8 cellular contexts compared by ENCODE assay signal in the genomic region with DNA sequence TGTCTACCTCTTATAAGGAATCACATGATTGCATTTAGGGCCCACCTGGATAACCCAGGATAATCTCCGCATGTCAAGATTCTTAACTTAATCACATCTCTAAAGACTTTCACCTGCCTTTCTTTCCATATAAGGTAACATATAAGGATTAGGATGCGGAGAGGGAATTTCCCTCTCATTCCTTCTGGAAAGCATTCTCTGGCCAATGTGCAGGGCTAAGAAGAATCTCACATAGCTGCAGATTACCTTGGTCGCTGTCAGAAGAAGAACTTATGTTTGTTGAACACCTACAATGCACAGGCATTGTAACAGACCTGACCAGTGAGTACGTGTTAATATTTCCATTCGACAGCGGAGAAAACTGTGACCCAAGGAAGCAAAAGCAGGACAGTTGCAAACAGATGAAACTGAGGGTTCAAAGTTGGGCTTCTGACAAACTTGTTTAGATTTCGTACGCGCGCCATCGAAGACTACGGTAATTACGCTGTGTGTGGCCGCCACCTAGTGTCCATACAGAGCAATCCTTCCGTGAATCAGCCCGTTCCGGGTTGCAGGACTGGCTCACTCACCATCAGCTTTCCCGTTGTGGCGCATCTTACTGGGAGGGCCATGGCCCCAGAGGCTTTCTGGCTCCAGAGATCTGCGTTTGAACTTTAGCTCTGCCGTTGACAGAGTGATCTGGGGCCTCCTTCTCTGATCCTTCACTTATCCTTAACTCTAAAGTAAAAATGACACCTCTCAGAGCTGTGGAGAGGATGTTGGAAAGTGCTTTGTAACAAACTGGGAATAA. TPM values are rescaled to one million over a fixed set of nuclear protein-coding genes. Genes with fewer than 3 reads are reported as not detected.
DNase-seq lines count a peak whose midpoint lies in the region; ATAC-seq and TF ChIP-seq lines count a peak whose summit lies in the region.

No MANE protein-coding gene starts in this region.

- no peaks in the 10 kb centered on the region for H3K9me3 Mint-ChIP-seq in T-cell

- H3K36me3 Mint-ChIP-seq in T-cell, result no peaks in the 10 kb centered on the region

- no peak overlapping the region for H3K4me3 Mint-ChIP-seq in T-cell

- POLR2A ChIA-PET in T-cell (lab: Charles Lee), result no interaction called here

- no peak overlapping the region for H3K4me3 ChIP-seq in NB4 (ENCODE audit: low read depth, low read length)
- H3K4me3 ChIP-seq in left ventricle myocardium inferior, result no peak overlapping the region
- H3K4me3 ChIP-seq in rectal smooth muscle tissue (ENCODE audit: low read length), result peak overlapping the region; percentile 6

- peaks cover 7% of the 10 kb centered on the region for H3K4me1 ChIP-seq in left ventricle myocardium inferior
- no peaks in the 10 kb centered on the region for H3K4me1 ChIP-seq in rectal smooth muscle tissue (ENCODE audit: control insufficient read depth, insufficient read depth, low read length)

- TF ChIP-seq CTCF in NB4 (IDR thresholded peaks at IDR 0.05; ENCODE audit: low read depth, low read length) (peak; percentile 89), left ventricle myocardium inferior (IDR thresholded peaks at IDR 0.05; ENCODE audit: borderline replicate concordance) (peak; percentile 86)

- H3K9me3 ChIP-seq in left ventricle myocardium inferior (replicated peaks), result no peaks in the 10 kb centered on the region

- H3K9ac ChIP-seq in rectal smooth muscle tissue (ENCODE audit: low read length), result no peak overlapping the region

- peak; percentile 45 to 50 for DNase-seq in AML-193 (lab: John Stamatoyannopoulos, UW)
- DNase-seq in NB4 (ENCODE audit: low read depth), result peak; percentile 80
- DNase-seq in T-cell, result peak; percentile 31 to 73 (median 58)
- peak; percentile 71 for DNase-seq in amniotic epithelial cell (ENCODE audit: low read depth)
- peak; percentile 50 for DNase-seq in left ventricle myocardium inferior

- no peak overlapping the region for H3K27ac Mint-ChIP-seq in T-cell

- TF ChIP-seq POLR2A in NB4 (IDR thresholded peaks at IDR 0.05; ENCODE audit: extremely low read depth, insufficient read length), result no peak

- H3K27ac ChIP-seq in left ventricle myocardium inferior (replicated peaks) (no peak overlapping the region), rectal smooth muscle tissue (ENCODE audit: low read depth, low read length) (no peak overlapping the region)

- H3K4me1 Mint-ChIP-seq in T-cell, result peaks cover 38 to 46% (median 42%) of the 10 kb centered on the region in 3 donors

- ATAC-seq in GM19467 (IDR thresholded peaks at IDR 0.05; ENCODE audit: unreplicated experiment) (peak; percentile 88), T-cell (replicated peaks in 1 of 4) (peak; percentile 76 to 82 (median 80)), HG03469 (IDR thresholded peaks at IDR 0.05; ENCODE audit: unreplicated experiment) (no peak)

- CTCF ChIA-PET in T-cell (lab: Charles Lee), result interaction anchor here (0.6 to 0.9 kb wide), 4 partner anchors 21 to 256 kb away, joined by 3 to 4 read pairs (median 3); no protein-coding TSS in a partner anchor

- H3K27me3 Mint-ChIP-seq in T-cell, result peaks cover 10 to 11% of the 10 kb centered on the region in 2 donors

- no peaks in the 10 kb centered on the region for H3K36me3 ChIP-seq in left ventricle myocardium inferior
- no peaks in the 10 kb centered on the region for H3K36me3 ChIP-seq in rectal smooth muscle tissue (ENCODE audit: control insufficient read depth, insufficient read depth, low read length)

- intact Hi-C loops in left ventricle myocardium inferior (cut with micrococcal nuclease), result no loop called here

- H3K27me3 ChIP-seq in left ventricle myocardium inferior (ENCODE audit: low read depth), result peaks cover 44% of the 10 kb centered on the region
- no peaks in the 10 kb centered on the region for H3K27me3 ChIP-seq in rectal smooth muscle tissue (ENCODE audit: control insufficient read depth, insufficient read depth, low read length)

RNA-seq across cellular contexts. Expression of a gene that starts 9.5 kb away (rescaled TPM):
- total RNA-seq in T-cell (under 1 TPM in 4 of 5 donors, not detected in 1; 0.23 to 0.41 (median 0.30) TPM), left ventricle myocardium inferior (0.41 TPM)

RNA-seq across cellular contexts. Expression of a gene that starts 13.0 kb away (rescaled TPM):
- total RNA-seq in T-cell (1 to 10 TPM in 1 of 5 donors, under 1 TPM in 2, not detected in 2; 0.73 to 1.6 (median 0.88) TPM), left ventricle myocardium inferior (not detected)

RNA-seq across cellular contexts. Expression of a gene that starts 28.0 kb away (rescaled TPM):
- under 1 TPM in 1 of 5 donors, not detected in 4; 0.13 TPM for total RNA-seq in T-cell
- 4.2 TPM for total RNA-seq in left ventricle myocardium inferior

RNA-seq across cellular contexts. Expression of a gene that starts 53.3 kb away (rescaled TPM):
- total RNA-seq in T-cell (10 to 100 TPM; 12.9 to 29.8 (median 23.4) TPM), left ventricle myocardium inferior (11.2 TPM)
